1 cellular context compared by ENCODE assay signal in genomic region chr4:71130827-71131603, GRCh38.
TF ChIP-seq lines count a peak whose summit lies in the region.

No MANE protein-coding gene starts in this region.

TF ChIP-seq in HCT116, 20 proteins besides CTCF, POLR2A, EP300 and RAD21 (continued from another document):
- TF ChIP-seq ATF3 (IDR thresholded peaks at IDR 0.05) (no peak), SIN3A (IDR thresholded peaks at IDR 0.05; ENCODE audit: low read depth) (no peak)
